In genomic region chr20:38300433-38300832, GRCh38 we compare ENCODE assay signal across 15 cellular contexts. TPM values are rescaled to one million over a fixed set of nuclear protein-coding genes. Genes with fewer than 3 reads are reported as not detected.
DNase-seq lines count a peak whose midpoint lies in the region; ATAC-seq and TF ChIP-seq lines count a peak whose summit lies in the region.
"Had no signal": no experiment of that assay in that cellular context is flagged by ENCODE, and none has a peak within 500 bp of the region (broad histone marks: within the 10 kb centered on the region; RNA-seq: fewer than 3 reads in every experiment).

No MANE protein-coding gene starts in this region.

- H2AFZ ChIP-seq in GM23338 (peak overlapping the region; percentile 79; the same call in 1 of the 2 replicates), PC-9 (peak overlapping the region; percentile 23; the same call in 1 of the 2 replicates)

- H3K9me3 Mint-ChIP-seq in GM23338 (no peaks in the 10 kb centered on the region), mesothelial cell of epicardium (no peaks in the 10 kb centered on the region)

- H3K27ac Mint-ChIP-seq in GM23338 (no peak overlapping the region), mesothelial cell of epicardium (peak overlapping the region; percentile 59)

- peaks cover 12% of the 10 kb centered on the region for H3K4me1 Mint-ChIP-seq in GM23338
- H3K4me1 Mint-ChIP-seq in mesothelial cell of epicardium, result peaks cover 14% of the 10 kb centered on the region

- H3K27me3 Mint-ChIP-seq in GM23338 (ENCODE audit: insufficient read depth, low read depth, poor library complexity) (peaks cover 4% of the 10 kb centered on the region), mesothelial cell of epicardium (ENCODE audit: low read depth) (no peaks in the 10 kb centered on the region)

- H3K79me2 ChIP-seq in GM23338 (replicated peaks; ENCODE audit: insufficient read depth) (no peaks in the 10 kb centered on the region), PC-9 (ENCODE audit: low read depth) (no peaks in the 10 kb centered on the region)

- no peak for DNase-seq in GM23338 (ENCODE audit: low spot score)
- no peak for DNase-seq in PC-9
- DNase-seq in mesothelial cell of epicardium (ENCODE audit: low spot score in 2 of 2, unreplicated experiment in 2 of 2), result no peak
- no peak for DNase-seq in upper lobe of right lung
- no peak for DNase-seq in DMS 273 treated with DMSO at 0.1 percent for 48 hours (lab: John Stamatoyannopoulos, UW)
- DNase-seq in nucleus accumbens (lab: John Stamatoyannopoulos, UW), result no peak
- DNase-seq: NCI-H1092 treated with DMSO at 0.1 percent for 48 hours, NCI-H1694 treated with DMSO at 0.1 percent for 48 hours, NCI-H446 treated with DMSO at 0.1 percent for 48 hours, NCI-H774 had no signal

- H3F3A ChIP-seq in GM23338 (replicated peaks; ENCODE audit: low read depth) (no peaks in the 10 kb centered on the region), PC-9 (ENCODE audit: insufficient read depth, low read depth) (0 out of 2 replicates have a peak, but pooled peaks cover 4% of the 10 kb centered on the region)

- no peaks in the 10 kb centered on the region for H4K20me1 ChIP-seq in GM23338 (replicated peaks; ENCODE audit: insufficient read depth)
- H4K20me1 ChIP-seq in PC-9 (ENCODE audit: insufficient read depth), result no peaks in the 10 kb centered on the region

- no peaks in the 10 kb centered on the region for H3K36me3 Mint-ChIP-seq in GM23338 (ENCODE audit: low read depth)
- H3K36me3 Mint-ChIP-seq in mesothelial cell of epicardium, result no peaks in the 10 kb centered on the region

- CTCF ChIA-PET in PC-9 (lab: Charles Lee), result interaction anchor here (0.5 to 0.9 kb wide), 5 partner anchors 37 to 638 kb away, joined by 3 to 4 read pairs (median 3); no protein-coding TSS in a partner anchor

- no peaks in the 10 kb centered on the region for H3K36me3 ChIP-seq in GM23338 (ENCODE audit: insufficient read depth)
- H3K36me3 ChIP-seq in PC-9 (ENCODE audit: low read depth), result no peaks in the 10 kb centered on the region
- H3K36me3 ChIP-seq in upper lobe of right lung, result no peaks in the 10 kb centered on the region
- H3K36me3 ChIP-seq: BLaER1 had no signal

- H3K4me3 ChIP-seq in GM23338 (no peak overlapping the region), PC-9 (no peak overlapping the region), upper lobe of right lung (no peak overlapping the region)
- H3K4me3 ChIP-seq: BLaER1 had no signal

- BruUV-seq in PC-9 (replicated peaks; lab: Mats Ljungman, UMichigan), result no TSS peak

- no peaks in the 10 kb centered on the region for H3K9me2 ChIP-seq in GM23338 (ENCODE audit: insufficient read depth)
- no peaks in the 10 kb centered on the region for H3K9me2 ChIP-seq in PC-9 (ENCODE audit: insufficient read depth)

- no peak overlapping the region for H3K4me2 ChIP-seq in GM23338
- peak overlapping the region; percentile 30 for H3K4me2 ChIP-seq in PC-9
- H3K4me2 ChIP-seq: BLaER1 had no signal

- no peaks in the 10 kb centered on the region for H3K27me3 ChIP-seq in GM23338 (ENCODE audit: insufficient read depth)
- 0 out of 2 replicates have a peak, but pooled peaks cover 4% of the 10 kb centered on the region for H3K27me3 ChIP-seq in PC-9 (ENCODE audit: insufficient read depth, low read depth)
- H3K27me3 ChIP-seq in upper lobe of right lung, result peaks cover 10% of the 10 kb centered on the region

- intact Hi-C loops in PC-9 (cut with micrococcal nuclease; ENCODE audit: unreplicated experiment), result no loop called here
- intact Hi-C loops in upper lobe of right lung (cut with DNase I), result no loop called here

- POLR2A ChIA-PET in PC-9 (lab: Charles Lee; ENCODE audit: unreplicated experiment), result interaction anchor here (0.5 kb wide), 1 partner anchor 251 kb away, joined by 7 read pairs; no protein-coding TSS in a partner anchor

- no peak for ATAC-seq in GM23338
- no peak for ATAC-seq in upper lobe of right lung
- no peak for ATAC-seq in GM21423 (IDR thresholded peaks at IDR 0.05; ENCODE audit: unreplicated experiment)

- no peaks in the 10 kb centered on the region for H3K9me3 ChIP-seq in PC-9 (ENCODE audit: insufficient read depth, low read depth)
- no peaks in the 10 kb centered on the region for H3K9me3 ChIP-seq in upper lobe of right lung
- H3K9me3 ChIP-seq: BLaER1, Caco-2 had no signal

- no peak overlapping the region for H3K4me3 Mint-ChIP-seq in GM23338
- no peak overlapping the region for H3K4me3 Mint-ChIP-seq in mesothelial cell of epicardium

- TF ChIP-seq CTCF in GM23338 (conservative IDR thresholded peaks at IDR 0.05; ENCODE audit: low read depth in 2 of 2) (no peak), PC-9 (conservative IDR thresholded peaks at IDR 0.05) (no peak), mesothelial cell of epicardium (IDR thresholded peaks at IDR 0.05; ENCODE audit: unreplicated experiment) (no peak), upper lobe of right lung (IDR thresholded peaks at IDR 0.05) (no peak)

- no peaks in the 10 kb centered on the region for H3K4me1 ChIP-seq in GM23338 (ENCODE audit: insufficient read depth)
- H3K4me1 ChIP-seq in PC-9 (replicated peaks; ENCODE audit: insufficient read depth), result peaks cover 14% of the 10 kb centered on the region
- H3K4me1 ChIP-seq in upper lobe of right lung, result peaks cover 20% of the 10 kb centered on the region

- H3K27ac ChIP-seq in GM23338 (ENCODE audit: low read depth) (no peak overlapping the region), PC-9 (peak overlapping the region; percentile 35; the same call in 1 of the 2 replicates), upper lobe of right lung (peak overlapping the region; percentile 69)
- H3K27ac ChIP-seq: BLaER1 had no signal

TF ChIP-seq in GM23338, 12 proteins besides CTCF, POLR2A, EP300 and RAD21:
- TF ChIP-seq NANOG (IDR thresholded peaks at IDR 0.05; ENCODE audit: borderline replicate concordance) (no peak), ZNF331 (CRISPR knock-in tag; IDR thresholded peaks at IDR 0.05; ENCODE audit: low read depth) (no peak), ZNF114 (CRISPR knock-in tag; IDR thresholded peaks at IDR 0.05) (no peak), POLR2AphosphoS5 (IDR thresholded peaks at IDR 0.05; ENCODE audit: low read depth) (no peak), STAT1 (IDR thresholded peaks at IDR 0.05; ENCODE audit: unreplicated experiment) (no peak), JUNB (IDR thresholded peaks at IDR 0.05; ENCODE audit: unreplicated experiment) (no peak), REST (IDR thresholded peaks at IDR 0.05; ENCODE audit: unreplicated experiment) (no peak)
TF ChIP-seq in GM23338: peak in this region for 0.

RNA-seq across cellular contexts. Expression of gene BPI, which starts 3.5 kb away (rescaled TPM):
- total RNA-seq in GM23338 (2014; rRNA removed; shearing (Covaris generic)), result not detected in 2 replicates
- polyA plus RNA-seq in GM23338 (2016; fragmentation: Nextera tagmentation; extraction: Ambion mirVana), result not detected in 2 replicates
- not detected in 2 replicates for total RNA-seq in PC-9 (2021)
- not detected in 3 replicates for total RNA-seq in mesothelial cell of epicardium
- not detected for total RNA-seq in upper lobe of right lung
- total RNA-seq: Caco-2, HT1080 had no signal

RNA-seq across cellular contexts. Expression of gene KIAA1755, which starts 39.9 kb away (rescaled TPM):
- total RNA-seq in GM23338 (2014; rRNA removed; shearing (Covaris generic)), result 0.12 and 0.28 TPM in 2 replicates
- polyA plus RNA-seq in GM23338 (2016; fragmentation: Nextera tagmentation; extraction: Ambion mirVana), result not detected in 2 replicates
- 0.22 and 0.30 TPM in 2 replicates for total RNA-seq in PC-9 (2021)
- 3.3 to 4.4 TPM (median 3.6 TPM) in 3 replicates for total RNA-seq in mesothelial cell of epicardium
- 2.3 TPM for total RNA-seq in upper lobe of right lung

RNA-seq across cellular contexts. Expression of gene LBP, which starts 45.8 kb away (rescaled TPM):
- 0.10 and 0.35 TPM in 2 replicates for total RNA-seq in GM23338 (2014; rRNA removed; shearing (Covaris generic))
- 0.19 TPM in 1 of 2 replicates, not detected in the other for polyA plus RNA-seq in GM23338 (2016; fragmentation: Nextera tagmentation; extraction: Ambion mirVana)
- total RNA-seq in PC-9 (2021) (not detected in 2 replicates), mesothelial cell of epicardium (not detected in 3 replicates), upper lobe of right lung (0.26 TPM)
- total RNA-seq: Caco-2, HT1080, RPMI7951 had no signal
